Comparison of ENCODE assay signal across 2 cellular contexts in genomic region chr13:25172303-25172630, GRCh38.
TF ChIP-seq lines count a peak whose summit lies in the region.

No MANE protein-coding gene starts in this region.

TF ChIP-seq in SK-N-SH, 30 proteins besides CTCF, POLR2A, EP300 and RAD21 (continued from another document):
- TF ChIP-seq MAX (IDR thresholded peaks at IDR 0.05; ENCODE audit: low read depth) (no peak), RFX5 (IDR thresholded peaks at IDR 0.05; ENCODE audit: low read length) (no peak), TCF12 (IDR thresholded peaks at IDR 0.05) (no peak), GABPA (IDR thresholded peaks at IDR 0.05; ENCODE audit: low read depth) (no peak), FOSL2 (IDR thresholded peaks at IDR 0.05; ENCODE audit: borderline replicate concordance, low read depth) (no peak), USF2 (IDR thresholded peaks at IDR 0.05; ENCODE audit: borderline replicate concordance, low read depth, low read length) (no peak), MXI1 (IDR thresholded peaks at IDR 0.05; ENCODE audit: low read depth, low read length) (no peak), CHD2 (IDR thresholded peaks at IDR 0.05; ENCODE audit: low read length, partially characterized antibody) (no peak)

TF ChIP-seq in SK-N-SH treated with all-trans-retinoic acid at 6 μM for 48 hours, 23 proteins besides CTCF, POLR2A, EP300 and RAD21 (continued from another document):
- TF ChIP-seq, protein P1, sequence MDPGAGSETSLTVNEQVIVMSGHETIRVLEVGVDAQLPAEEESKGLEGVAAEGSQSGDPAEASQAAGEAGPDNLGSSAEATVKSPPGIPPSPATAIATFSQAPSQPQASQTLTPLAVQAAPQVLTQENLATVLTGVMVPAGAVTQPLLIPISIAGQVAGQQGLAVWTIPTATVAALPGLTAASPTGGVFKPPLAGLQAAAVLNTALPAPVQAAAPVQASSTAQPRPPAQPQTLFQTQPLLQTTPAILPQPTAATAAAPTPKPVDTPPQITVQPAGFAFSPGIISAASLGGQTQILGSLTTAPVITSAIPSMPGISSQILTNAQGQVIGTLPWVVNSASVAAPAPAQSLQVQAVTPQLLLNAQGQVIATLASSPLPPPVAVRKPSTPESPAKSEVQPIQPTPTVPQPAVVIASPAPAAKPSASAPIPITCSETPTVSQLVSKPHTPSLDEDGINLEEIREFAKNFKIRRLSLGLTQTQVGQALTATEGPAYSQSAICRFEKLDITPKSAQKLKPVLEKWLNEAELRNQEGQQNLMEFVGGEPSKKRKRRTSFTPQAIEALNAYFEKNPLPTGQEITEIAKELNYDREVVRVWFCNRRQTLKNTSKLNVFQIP (CRISPR knock-in tag; IDR thresholded peaks at IDR 0.05; ENCODE audit: borderline replicate concordance, low read depth) = no peak
- TF ChIP-seq RARB (CRISPR knock-in tag; IDR thresholded peaks at IDR 0.05) (no peak), ZNF565 (CRISPR knock-in tag; conservative IDR thresholded peaks at IDR 0.05; ENCODE audit: low read depth) (no peak), CSDC2 (CRISPR knock-in tag; IDR thresholded peaks at IDR 0.05) (no peak), TOX (CRISPR knock-in tag; IDR thresholded peaks at IDR 0.05; ENCODE audit: borderline replicate concordance) (no peak), TSHZ2 (CRISPR knock-in tag; IDR thresholded peaks at IDR 0.05) (no peak)
